Comparison of ENCODE assay signal across 9 cellular contexts in the genomic region with DNA sequence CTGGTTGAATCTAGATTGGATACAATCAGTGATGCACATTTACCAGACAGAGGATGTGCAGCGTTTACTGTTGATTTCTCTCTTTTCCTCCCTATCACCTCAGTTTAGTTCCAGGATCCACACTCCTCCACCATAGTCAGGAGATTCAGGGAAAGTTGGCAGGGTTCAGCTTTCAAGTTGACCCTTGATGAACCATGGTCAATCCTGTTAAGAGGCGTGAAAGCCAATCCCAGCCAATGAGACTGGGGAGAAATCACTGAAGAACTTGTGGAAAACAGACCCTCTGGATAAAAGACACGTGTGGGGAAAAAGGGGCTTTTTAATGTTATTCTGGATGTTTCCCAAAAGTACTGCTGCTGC. TPM values are rescaled to one million over a fixed set of nuclear protein-coding genes. Genes with fewer than 3 reads are reported as not detected.
DNase-seq lines count a peak whose midpoint lies in the region; ATAC-seq and TF ChIP-seq lines count a peak whose summit lies in the region.
"Had no signal": no experiment of that assay in that cellular context is flagged by ENCODE, and none has a peak within 500 bp of the region (broad histone marks: within the 10 kb centered on the region; RNA-seq: fewer than 3 reads in every experiment).

No MANE protein-coding gene starts in this region.

- H3K9ac ChIP-seq in colonic mucosa (ENCODE audit: low read depth in 2 of 2, low read length in 2 of 2): peak overlapping the region; percentile 52 to 77

- no peak for TF ChIP-seq CTCF in BJ (IDR thresholded peaks at IDR 0.05; ENCODE audit: insufficient read depth, low read depth, low read length)
- TF ChIP-seq CTCF in colonic mucosa (IDR thresholded peaks at IDR 0.05): no peak

- H3K27ac Mint-ChIP-seq in IgD-negative memory B cell: peak overlapping the region; percentile 93 to 99 (median 99)
- H3K27ac Mint-ChIP-seq in naive thymus-derived CD8-positive, alpha-beta T cell: peak overlapping the region; percentile 98 to 100 (median 100)

- H3K27me3 ChIP-seq in BJ (ENCODE audit: control insufficient read depth, insufficient read depth, low read length): peaks cover 2% of the 10 kb centered on the region
- no peaks in the 10 kb centered on the region for H3K27me3 ChIP-seq in colonic mucosa

- peak overlapping the region; percentile 83 for H3K27ac ChIP-seq in colonic mucosa

- ATAC-seq in naive thymus-derived CD8-positive, alpha-beta T cell: peak in 1 of 2 donors; percentile 18

- CTCF ChIA-PET in BJ (lab: Yijun Ruan, JAX): interaction anchor here (1.0 to 1.4 kb wide), 2 partner anchors 161 to 162 kb away, joined by 3 to 5 read pairs; no protein-coding TSS in a partner anchor

- H3K4me3 Mint-ChIP-seq in IgD-negative memory B cell: peak overlapping the region; percentile 94 to 99 (median 97)
- peak overlapping the region; percentile 89 to 98 (median 96) for H3K4me3 Mint-ChIP-seq in naive thymus-derived CD8-positive, alpha-beta T cell

- POLR2A ChIA-PET in BJ (lab: Charles Lee): no interaction called here
- POLR2A ChIA-PET in naive thymus-derived CD8-positive, alpha-beta T cell (lab: Charles Lee): interaction anchor here (0.6 to 1.6 kb wide), 11 partner anchors 9 to 1258 kb away, joined by 3 to 15 read pairs (median 4); a partner anchor contains a TSS

- H3K9me3 ChIP-seq in colonic mucosa: no peaks in the 10 kb centered on the region

- intact Hi-C loops in colonic mucosa (cut with DNase I): loop anchor here (10.0 kb wide), 1 partner anchor 160 kb away; no protein-coding TSS in a partner anchor

- H3K4me1 ChIP-seq in colonic mucosa: no peaks in the 10 kb centered on the region

- H3K4me3 ChIP-seq in BJ (ENCODE audit: low read depth, low read length) (peak overlapping the region; percentile 67), colonic mucosa (peak overlapping the region; percentile 73)

- H3K27me3 Mint-ChIP-seq in IgD-negative memory B cell: peaks cover 3% of the 10 kb centered on the region
- H3K27me3 Mint-ChIP-seq in naive thymus-derived CD8-positive, alpha-beta T cell: peaks cover 12 to 32% (median 21%) of the 10 kb centered on the region in 5 donors

- peaks cover 0 to 9% (median 3%) of the 10 kb centered on the region in 3 donors for H3K9me3 Mint-ChIP-seq in IgD-negative memory B cell
- H3K9me3 Mint-ChIP-seq in naive thymus-derived CD8-positive, alpha-beta T cell: peaks cover 0 to 9% (median 0%) of the 10 kb centered on the region in 9 donors

- peaks cover 16% of the 10 kb centered on the region for H3K36me3 Mint-ChIP-seq in IgD-negative memory B cell
- peaks cover 0 to 14% (median 10%) of the 10 kb centered on the region in 3 donors for H3K36me3 Mint-ChIP-seq in naive thymus-derived CD8-positive, alpha-beta T cell

- H3K36me3 ChIP-seq in BJ (ENCODE audit: control insufficient read depth, insufficient read depth, low read length) (no peaks in the 10 kb centered on the region), colonic mucosa (no peaks in the 10 kb centered on the region)

- peaks cover 6 to 15% (median 9%) of the 10 kb centered on the region in 3 donors for H3K4me1 Mint-ChIP-seq in IgD-negative memory B cell
- peaks cover 7 to 22% (median 15%) of the 10 kb centered on the region in 4 donors for H3K4me1 Mint-ChIP-seq in naive thymus-derived CD8-positive, alpha-beta T cell

- DNase-seq in BJ (ENCODE audit: low read depth): no peak
- DNase-seq in colonic mucosa: no peak
- no peak for DNase-seq in naive thymus-derived CD8-positive, alpha-beta T cell
- no peak for DNase-seq in HuH-7.5 (ENCODE audit: low spot score)
- DNase-seq in AG20443 (ENCODE audit: low spot score): no peak
- DNase-seq in stimulated activated CD4-positive, alpha-beta T cell treated with anti-CD3 and anti-CD28 coated beads, Interleukin-2, amount 100 ng/mL, for 24 hours: no peak
- DNase-seq in NCI-H1092 (lab: John Stamatoyannopoulos, UW): no peak

RNA-seq across cellular contexts. Expression of a gene that starts 19.2 kb away (rescaled TPM):
- polyA plus RNA-seq in BJ (2011; rRNA removed) (not detected in 2 replicates), IgD-negative memory B cell (not detected)
- polyA minus RNA-seq in BJ (2011; rRNA and poly(A)+ RNA removed): not detected in 2 replicates
- total RNA-seq in colonic mucosa: not detected
- total RNA-seq in naive thymus-derived CD8-positive, alpha-beta T cell: not detected
- not detected for polyA plus RNA-seq in naive thymus-derived CD8-positive, alpha-beta T cell
- total RNA-seq: subcutaneous adipose tissue had no signal
